In genomic region chr1:170986901-170987300, GRCh38 we compare ENCODE assay signal across 38 cellular contexts. TPM values are rescaled to one million over a fixed set of nuclear protein-coding genes. Genes with fewer than 3 reads are reported as not detected.
"Had no signal": no experiment of that assay in that cellular context is flagged by ENCODE, and none has a peak within 500 bp of the region (broad histone marks: within the 10 kb centered on the region; RNA-seq: fewer than 3 reads in every experiment).

No MANE protein-coding gene starts in this region.

- DNase-seq: Karpas-422, Kasumi-1, MG63, MM.1S, MV-4-11, NCI-H1048, NCI-H1092, NCI-H1092 treated with DMSO at 0.1 percent for 48 hours, NCI-H1105, NCI-H1105 treated with DMSO at 0.1 percent for 48 hours, NCI-H1417, NCI-H1417 treated with DMSO at 0.1 percent for 48 hours, NCI-H1436, NCI-H1436 treated with DMSO at 0.1 percent for 48 hours, NCI-H146, NCI-H1694, NCI-H1694 treated with DMSO at 0.1 percent for 48 hours, NCI-H187, NCI-H187 treated with DMSO at 0.1 percent for 48 hours, NCI-H1930, NCI-H2029, NCI-H2029 treated with DMSO at 0.1 percent for 48 hours, NCI-H2081, NCI-H2081 treated with DMSO at 0.1 percent for 48 hours, NCI-H2107, NCI-H2171, NCI-H2171 treated with DMSO at 0.1 percent for 48 hours, NCI-H2227 treated with DMSO at 0.1 percent for 48 hours, NCI-H226, NCI-H345, NCI-H446, NCI-H446 treated with DMSO at 0.1 percent for 48 hours, NCI-H510A, NCI-H510A treated with DMSO at 0.1 percent for 48 hours had no signal

- H3K36me3 ChIP-seq: MG63 had no signal

- H3K4me3 ChIP-seq: MG63 had no signal

- H3K9me3 ChIP-seq: MG63 had no signal

- H3K27me3 ChIP-seq: MG63 had no signal

RNA-seq across cellular contexts. Expression of gene MROH9, which starts 51.6 kb away (rescaled TPM):
- total RNA-seq: LHCN-M2, M059J, MCF 10A, NCI-H460 had no signal
